ENCODE assay signal across 10 cellular contexts in the genomic region with DNA sequence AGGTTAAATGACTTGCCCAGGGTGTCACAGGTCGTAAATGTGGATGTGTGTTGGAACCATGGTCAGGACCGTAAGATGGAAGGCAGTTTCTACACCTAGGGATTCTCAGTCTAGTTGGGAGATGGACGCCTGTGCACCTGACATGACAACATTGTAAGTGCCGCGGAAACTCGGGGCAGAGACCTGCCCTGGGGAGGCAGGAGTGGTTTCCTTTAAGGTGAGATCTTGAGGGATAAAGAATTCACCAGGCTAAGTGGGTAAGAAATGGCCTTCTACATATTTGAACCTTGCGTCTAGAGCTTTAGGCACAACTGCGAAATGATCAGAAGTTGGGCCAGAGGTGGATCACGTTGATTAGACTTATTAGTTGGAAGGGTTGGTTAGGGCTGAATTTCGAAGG. TPM values are rescaled to one million over a fixed set of nuclear protein-coding genes. Genes with fewer than 3 reads are reported as not detected.
A peak's percentile ranks its signal among the peaks of the same experiment; 100 is the strongest.
DNase-seq lines count a peak whose midpoint lies in the region; ATAC-seq and TF ChIP-seq lines count a peak whose summit lies in the region.
"Had no signal": no experiment of that assay in that cellular context is flagged by ENCODE, and none has a peak within 500 bp of the region (broad histone marks: within the 10 kb centered on the region; RNA-seq: fewer than 3 reads in every experiment).

No MANE protein-coding gene starts in this region.

- no peak for TF ChIP-seq POLR2A in heart left ventricle (IDR thresholded peaks at IDR 0.05)
- TF ChIP-seq POLR2A in transverse colon (IDR thresholded peaks at IDR 0.05): no peak

- DNase-seq in heart left ventricle (no peak), left cardiac atrium (no peak), transverse colon (peak; percentile 7), COLO829 (ENCODE audit: low spot score) (no peak)
- DNase-seq in activated CD4-positive, alpha-beta memory T cell treated with anti-CD3 and anti-CD28 coated beads, Interleukin-2, amount 10 ng/mL, durations not matched to agents 7 days and 5 days: no peak
- no peak for DNase-seq in stimulated activated CD4-positive, alpha-beta T cell treated with anti-CD3 and anti-CD28 coated beads, Interleukin-4, amount 100 ng/mL, for 1 hour
- DNase-seq: KG1 had no signal

- TF ChIP-seq CTCF in heart left ventricle (IDR thresholded peaks at IDR 0.05): no peak
- no peak for TF ChIP-seq CTCF in transverse colon (IDR thresholded peaks at IDR 0.05)

- no peaks in the 10 kb centered on the region for H3K9me3 Mint-ChIP-seq in activated CD4-positive, alpha-beta memory T cell treated with anti-CD3 and anti-CD28 coated beads, Interleukin-2, amount 10 ng/mL, durations not matched to agents 7 days and 5 days

- peaks cover 40% of the 10 kb centered on the region for H3K36me3 Mint-ChIP-seq in activated CD4-positive, alpha-beta memory T cell treated with anti-CD3 and anti-CD28 coated beads, Interleukin-2, amount 10 ng/mL, durations not matched to agents 7 days and 5 days (ENCODE audit: low read depth)

- H3K27me3 ChIP-seq in heart left ventricle: no peaks in the 10 kb centered on the region
- H3K27me3 ChIP-seq in transverse colon: no peaks in the 10 kb centered on the region

- H3K4me1 ChIP-seq in heart left ventricle: peaks cover 0 to 69% (median 29%) of the 10 kb centered on the region in 12 donors
- peaks cover 28% of the 10 kb centered on the region for H3K4me1 ChIP-seq in mesodermal cell (ENCODE audit: control insufficient read depth, insufficient read depth, low read length, poor library complexity, severe bottlenecking)
- peaks cover 3 to 66% (median 37%) of the 10 kb centered on the region in 4 donors for H3K4me1 ChIP-seq in transverse colon

- H3K36me3 ChIP-seq in heart left ventricle (no peaks in the 10 kb centered on the region), mesodermal cell (ENCODE audit: control insufficient read depth, insufficient read depth, low read length) (no peaks in the 10 kb centered on the region), transverse colon (no peaks in the 10 kb centered on the region)
- H3K36me3 ChIP-seq: cardiac muscle cell had no signal

- peaks cover 68% of the 10 kb centered on the region for H3K4me1 Mint-ChIP-seq in activated CD4-positive, alpha-beta memory T cell treated with anti-CD3 and anti-CD28 coated beads, Interleukin-2, amount 10 ng/mL, durations not matched to agents 7 days and 5 days

- POLR2A ChIA-PET in activated CD4-positive, alpha-beta memory T cell treated with anti-CD3 and anti-CD28 coated beads, Interleukin-2, amount 10 ng/mL, durations not matched to agents 7 days and 5 days (lab: Charles Lee): interaction anchor here (2.4 kb wide), 1 partner anchor 25 kb away, joined by 12 read pairs; no protein-coding TSS in a partner anchor

- no peak overlapping the region for H3K27ac Mint-ChIP-seq in activated CD4-positive, alpha-beta memory T cell treated with anti-CD3 and anti-CD28 coated beads, Interleukin-2, amount 10 ng/mL, durations not matched to agents 7 days and 5 days

- H3K9me3 ChIP-seq in heart left ventricle (no peaks in the 10 kb centered on the region), mesodermal cell (ENCODE audit: control insufficient read depth, low read length) (no peaks in the 10 kb centered on the region), transverse colon (no peaks in the 10 kb centered on the region)

- H3K4me3 Mint-ChIP-seq in activated CD4-positive, alpha-beta memory T cell treated with anti-CD3 and anti-CD28 coated beads, Interleukin-2, amount 10 ng/mL, durations not matched to agents 7 days and 5 days: peak overlapping the region; percentile 79

- H3K27ac ChIP-seq in heart left ventricle (peak overlapping the region in 2 of 12 donors; percentile 26 to 46), mesodermal cell (ENCODE audit: low read depth, low read length, severe bottlenecking) (no peak overlapping the region), transverse colon (no peak overlapping the region)
- H3K27ac ChIP-seq: cardiac muscle cell had no signal

- 96 to 99% (median 96%) methylated on average over 10 of the region's 10 CpGs for WGBS in heart left ventricle, 4 donors
- WGBS in mesodermal cell (ENCODE audit: insufficient coverage in 2 of 2), 2 experiments: 94 to 95% methylated on average over 7 to 8 of the region's 10 CpGs
- 92 to 93% methylated on average over 6 to 10 of the region's 10 CpGs for WGBS in transverse colon (ENCODE audit: low coverage in 1 of 2), 2 donors

- in situ Hi-C loops in transverse colon (cut with MboI; ENCODE audit: low pct_ligation_motif_present in 1 of 4, low pct_unique_long_range_greater_than_20kb in 1 of 4, low sequenced_read_pairs in 3 of 4): no loop called here

- no peak for ATAC-seq in heart left ventricle
- ATAC-seq in left cardiac atrium: no peak
- ATAC-seq in GM19023 (IDR thresholded peaks at IDR 0.05; ENCODE audit: unreplicated experiment): no peak

- CTCF ChIA-PET in activated CD4-positive, alpha-beta memory T cell treated with anti-CD3 and anti-CD28 coated beads, Interleukin-2, amount 10 ng/mL, durations not matched to agents 7 days and 5 days (lab: Charles Lee): interaction anchor here (1.4 to 3.4 kb wide), 3 partner anchors 87 to 295 kb away, joined by 3 to 17 read pairs (median 4); a partner anchor contains a TSS

- H3K4me3 ChIP-seq in heart left ventricle: peak overlapping the region in 7 of 12 donors; percentile 61 to 90 (median 73)
- peak overlapping the region; percentile 56 for H3K4me3 ChIP-seq in mesodermal cell (ENCODE audit: extremely low read depth, insufficient read depth, low read length, poor library complexity, severe bottlenecking)
- peak overlapping the region in 1 of 4 donors; percentile 84 for H3K4me3 ChIP-seq in transverse colon

- intact Hi-C loops in heart left ventricle (cut with DNase I): loop anchor here in 7 of 10 donors (2.0 to 10.0 kb wide), 6 partner anchors 29 to 801 kb away; a partner anchor contains a TSS
- intact Hi-C loops in left cardiac atrium (cut with DNase I): loop anchor here (5.0 kb wide), 1 partner anchor 86 kb away; no protein-coding TSS in a partner anchor
- intact Hi-C loops in transverse colon (cut with DNase I; ENCODE audit: low total_unique reads): no loop called here

- no peaks in the 10 kb centered on the region for H3K27me3 Mint-ChIP-seq in activated CD4-positive, alpha-beta memory T cell treated with anti-CD3 and anti-CD28 coated beads, Interleukin-2, amount 10 ng/mL, durations not matched to agents 7 days and 5 days

- no peak for TF ChIP-seq EP300 in transverse colon (IDR thresholded peaks at IDR 0.05; ENCODE audit: low read depth)

RNA-seq across cellular contexts. Expression of a gene that starts 1.6 kb away (rescaled TPM):
- total RNA-seq in heart left ventricle: 10 to 100 TPM; 15.5 to 67.3 (median 42.8) TPM
- polyA plus RNA-seq in heart left ventricle: 10 to 100 TPM; 51.2 to 88.6 TPM
- 10 to 100 TPM; 31.9 to 64.9 TPM for total RNA-seq in left cardiac atrium
- 10 to 100 TPM; 77.8 to 78.3 TPM for total RNA-seq in activated CD4-positive, alpha-beta memory T cell treated with anti-CD3 and anti-CD28 coated beads, Interleukin-2, amount 10 ng/mL, durations not matched to agents 7 days and 5 days
- 23.6 TPM for polyA plus RNA-seq in mesodermal cell (2013, experiment 1 of 2)
- 22.2 TPM for polyA plus RNA-seq in mesodermal cell (2013, experiment 2 of 2)
- total RNA-seq in transverse colon: 100 to 1,000 TPM in 1 of 4 donors, 10 to 100 TPM in 3; 55.7 to 166 (median 91.5) TPM

RNA-seq across cellular contexts. Expression of a gene that starts 48.3 kb away (rescaled TPM):
- total RNA-seq in heart left ventricle (1 to 10 TPM in 1 of 9 donors, not detected in 8; 1.4 TPM), left cardiac atrium (not detected), transverse colon (not detected)
- not detected for polyA plus RNA-seq in heart left ventricle
- under 1 TPM in 1 of 2 experiments, not detected in 1; 0.10 TPM for total RNA-seq in activated CD4-positive, alpha-beta memory T cell treated with anti-CD3 and anti-CD28 coated beads, Interleukin-2, amount 10 ng/mL, durations not matched to agents 7 days and 5 days
- not detected for polyA plus RNA-seq in mesodermal cell (2013, experiment 1 of 2)
- polyA plus RNA-seq in mesodermal cell (2013, experiment 2 of 2): not detected
- total RNA-seq: cardiac muscle cell had no signal
